Comparison of ENCODE assay signal across 8 cellular contexts in genomic region chr3:167740961-167741587, GRCh38. TPM values are rescaled to one million over a fixed set of nuclear protein-coding genes. Genes with fewer than 3 reads are reported as not detected.
DNase-seq lines count a peak whose midpoint lies in the region; ATAC-seq, FAIRE-seq and TF ChIP-seq lines count a peak whose summit lies in the region.

No MANE protein-coding gene starts in this region.

- peak; percentile 94 for ATAC-seq in DND-41 (ENCODE audit: insufficient read depth, low read depth)
- peak; percentile 95 for ATAC-seq in GM18909 (IDR thresholded peaks at IDR 0.05; ENCODE audit: poor library complexity, unreplicated experiment)
- peak; percentile 96 for ATAC-seq in HG03039 (IDR thresholded peaks at IDR 0.05; ENCODE audit: unreplicated experiment)
- ATAC-seq in activated naive CD8-positive, alpha-beta T cell treated with anti-CD3 and anti-CD28 coated beads, Interleukin-2, amount 50 U/mL, for 24 hours = peak; percentile 97

- H3K27ac ChIP-seq in DND-41 (ENCODE audit: low read length) = no peak overlapping the region
- no peak overlapping the region for H3K27ac ChIP-seq in kidney (ENCODE audit: low read depth in 2 of 2, low read length in 2 of 2)
- H3K27ac ChIP-seq in tibial artery = no peak overlapping the region

- no peak overlapping the region for H3K4me2 ChIP-seq in DND-41 (ENCODE audit: insufficient read depth, low read length)

- FAIRE-seq in kidney (lab: Jason Lieb, UNC) = no peak

- DNase-seq in DND-41 (peak; percentile 36), NCI-H2196 treated with DMSO at 0.1 percent for 48 hours (lab: John Stamatoyannopoulos, UW; ENCODE audit: unreplicated experiment) (peak; percentile 22), kidney (no peak), NCI-H2029 (lab: John Stamatoyannopoulos, UW) (no peak), tibial artery (no peak)
- peak; percentile 33 for DNase-seq in activated naive CD8-positive, alpha-beta T cell treated with anti-CD3 and anti-CD28 coated beads, Interleukin-2, amount 50 U/mL, for 24 hours

- H3K4me3 ChIP-seq in DND-41 (ENCODE audit: low read depth in 1 of 2, low read length in 2 of 2) (no peak overlapping the region), kidney (ENCODE audit: low read length in 2 of 2) (no peak overlapping the region), tibial artery (no peak overlapping the region)

- H3K4me1 ChIP-seq in DND-41 (ENCODE audit: insufficient read depth, low read length) (peaks cover 6% of the 10 kb centered on the region), kidney (ENCODE audit: control insufficient read depth in 1 of 2, insufficient read depth in 1 of 2, low read depth in 1 of 2, low read length in 2 of 2) (peaks cover 0 to 2% of the 10 kb centered on the region in 2 donors), tibial artery (peaks cover 0 to 9% (median 4%) of the 10 kb centered on the region in 4 donors)

- peaks cover 22% of the 10 kb centered on the region for H3K4me1 Mint-ChIP-seq in activated naive CD8-positive, alpha-beta T cell treated with anti-CD3 and anti-CD28 coated beads, Interleukin-2, amount 50 U/mL, for 24 hours

- TF ChIP-seq CTCF in DND-41 (IDR thresholded peaks at IDR 0.05; ENCODE audit: borderline replicate concordance, extremely low read depth, low read length, poor library complexity, severe bottlenecking) = peak; percentile 58
- TF ChIP-seq CTCF in kidney (IDR thresholded peaks at IDR 0.05; ENCODE audit: borderline replicate concordance, extremely low read depth, insufficient read depth) = peak; percentile 21
- no peak for TF ChIP-seq CTCF in tibial artery (IDR thresholded peaks at IDR 0.05)

- H3K9me3 ChIP-seq in DND-41 (ENCODE audit: insufficient read depth, low read length, severe bottlenecking) = no peaks in the 10 kb centered on the region
- no peaks in the 10 kb centered on the region for H3K9me3 ChIP-seq in kidney (ENCODE audit: control insufficient read depth in 1 of 2, low read length in 2 of 2)
- H3K9me3 ChIP-seq in tibial artery = no peaks in the 10 kb centered on the region

- intact Hi-C loops in kidney (cut with DNase I) = no loop called here
- intact Hi-C loops in tibial artery (cut with DNase I; ENCODE audit: low total_unique reads) = no loop called here

- H3K79me2 ChIP-seq in DND-41 (ENCODE audit: insufficient read depth, low read length) = no peaks in the 10 kb centered on the region

- no peaks in the 10 kb centered on the region for H4K20me1 ChIP-seq in DND-41 (ENCODE audit: insufficient read depth, low read length)

- H3K36me3 ChIP-seq in DND-41 (ENCODE audit: insufficient read depth, low read length) (no peaks in the 10 kb centered on the region), kidney (ENCODE audit: control insufficient read depth in 1 of 2, insufficient read depth in 2 of 2, low read length in 2 of 2) (no peaks in the 10 kb centered on the region), tibial artery (no peaks in the 10 kb centered on the region)

- no peak overlapping the region for H2AFZ ChIP-seq in DND-41 (ENCODE audit: low read depth, low read length)

- no peak overlapping the region for H3K4me3 Mint-ChIP-seq in activated naive CD8-positive, alpha-beta T cell treated with anti-CD3 and anti-CD28 coated beads, Interleukin-2, amount 50 U/mL, for 24 hours

- no peak overlapping the region for H3K27ac Mint-ChIP-seq in activated naive CD8-positive, alpha-beta T cell treated with anti-CD3 and anti-CD28 coated beads, Interleukin-2, amount 50 U/mL, for 24 hours

- H3K36me3 Mint-ChIP-seq in activated naive CD8-positive, alpha-beta T cell treated with anti-CD3 and anti-CD28 coated beads, Interleukin-2, amount 50 U/mL, for 24 hours (ENCODE audit: low read depth) = no peaks in the 10 kb centered on the region

- H3K9ac ChIP-seq in DND-41 (ENCODE audit: low read depth, low read length) = no peak overlapping the region
- H3K9ac ChIP-seq in kidney (ENCODE audit: low read length in 2 of 2) = no peak overlapping the region

- H3K27me3 Mint-ChIP-seq in activated naive CD8-positive, alpha-beta T cell treated with anti-CD3 and anti-CD28 coated beads, Interleukin-2, amount 50 U/mL, for 24 hours = no peaks in the 10 kb centered on the region

- no peaks in the 10 kb centered on the region for H3K27me3 ChIP-seq in DND-41 (ENCODE audit: insufficient read depth, low read length, poor library complexity)
- no peaks in the 10 kb centered on the region for H3K27me3 ChIP-seq in tibial artery

- no peaks in the 10 kb centered on the region for H3K9me3 Mint-ChIP-seq in activated naive CD8-positive, alpha-beta T cell treated with anti-CD3 and anti-CD28 coated beads, Interleukin-2, amount 50 U/mL, for 24 hours

RNA-seq across cellular contexts. Expression of gene SERPINI1, which starts 5.6 kb away (rescaled TPM):
- total RNA-seq in kidney = 9.5 TPM
- polyA plus RNA-seq in kidney (ENCODE audit: insufficient read depth, low read depth, low replicate concordance) = 35.3 TPM

RNA-seq across cellular contexts. Expression of gene PDCD10, which starts 6.4 kb away (rescaled TPM):
- total RNA-seq in kidney = 55.1 TPM
- polyA plus RNA-seq in kidney (ENCODE audit: insufficient read depth, low read depth, low replicate concordance) = 50.0 TPM

Comparison
In these comparisons a context has a peak if more than half of its experiments do, and no peak if none do; other contexts are left out.
1. DNase-seq: peak in DND-41 (single experiment), NCI-H2196 treated with DMSO at 0.1 percent for 48 hours (single experiment) and activated naive CD8-positive, alpha-beta T cell treated with anti-CD3 and anti-CD28 coated beads, Interleukin-2, amount 50 U/mL, for 24 hours (single experiment); none in kidney (single experiment), NCI-H2029 (single experiment) and tibial artery (0 of 2).
2. CTCF ChIP-seq: peak in DND-41 (single experiment) and kidney (single experiment); none in tibial artery (0 of 2).
3. Peak in every context shown above with its lines, with median percentiles within 50 percentile points of each other: ATAC-seq.